ENCODE assay signal across 8 cellular contexts in the genomic region with DNA sequence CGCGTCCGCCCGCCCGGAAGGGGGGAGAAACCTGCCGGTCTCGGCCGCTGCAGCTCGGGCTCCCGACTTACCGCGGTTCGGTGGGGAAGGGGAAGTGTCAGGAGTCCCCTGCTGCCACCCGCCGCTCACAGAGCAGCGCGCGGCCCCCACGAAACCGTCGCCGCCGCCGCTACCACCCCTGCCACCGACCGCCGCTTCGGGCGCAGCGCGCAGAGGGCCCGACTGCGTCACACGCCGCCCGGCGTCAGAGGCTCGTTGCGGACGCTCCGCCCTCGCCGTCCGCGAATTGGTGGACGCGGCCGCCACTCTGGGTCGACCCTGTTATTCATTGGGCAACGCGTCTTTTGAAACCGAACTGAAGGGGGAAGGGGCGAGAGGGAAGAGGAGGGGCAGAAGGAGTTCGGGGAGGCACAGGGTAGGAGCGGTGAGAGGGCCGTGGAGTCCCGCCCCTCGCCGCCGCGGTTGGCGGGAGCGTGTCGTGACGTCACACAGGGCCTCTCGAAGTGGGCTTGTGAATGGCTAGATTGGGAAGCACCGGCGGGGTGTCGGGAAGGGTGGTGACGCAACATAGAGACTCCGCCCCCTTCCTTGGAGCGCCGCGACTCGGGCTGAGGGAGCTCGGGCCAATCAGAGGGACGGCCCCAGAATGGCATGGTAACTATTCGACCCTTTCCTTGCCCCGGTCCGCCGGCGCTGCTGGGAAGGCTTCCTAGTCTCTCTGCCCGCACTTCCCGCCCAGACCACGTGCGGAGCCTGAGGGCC. TPM values are rescaled to one million over a fixed set of nuclear protein-coding genes. Genes with fewer than 3 reads are reported as not detected.
DNase-seq lines count a peak whose midpoint lies in the region; ATAC-seq, FAIRE-seq and TF ChIP-seq lines count a peak whose summit lies in the region.

TSS of gene NUP98 (minus strand) at position 226 of the 762 bp plus-strand sequence. CDS start 15,437 bp downstream, outside the sequence.

- POLR2A ChIA-PET in activated CD4-positive, alpha-beta T cell treated with anti-CD3 and anti-CD28 coated beads for 36 hours (lab: Charles Lee) = interaction anchor here (0.6 to 1.4 kb wide), 9 partner anchors 12 to 418 kb away, joined by 3 to 8 read pairs (median 4); partner anchors contain the start of genes RHOG, RRM1, STIM1 and ZNF195

- H3K27me3 Mint-ChIP-seq in activated CD4-positive, alpha-beta T cell treated with anti-CD3 and anti-CD28 coated beads for 36 hours = no peaks in the 10 kb centered on the region

- peak within 1 kb of the TSS; percentile 91 for H3K4me3 ChIP-seq in choroid plexus epithelial cell (ENCODE audit: low read depth, low read length)
- peak within 1 kb of the TSS; percentile 98 to 100 for H3K4me3 ChIP-seq in kidney (ENCODE audit: low read length in 2 of 2)

- H3K4me3 Mint-ChIP-seq in activated CD4-positive, alpha-beta T cell treated with anti-CD3 and anti-CD28 coated beads for 36 hours = peak within 1 kb of the TSS; percentile 99

- DNase-seq in Ammon's horn (ENCODE audit: low spot score) (peak; percentile 100), GM19238 (ENCODE audit: insufficient read length, low spot score) (peak; percentile 97), NCI-H524 (lab: John Stamatoyannopoulos, UW) (peak; percentile 98 to 99), choroid plexus epithelial cell (ENCODE audit: low read depth) (peak; percentile 100), kidney (peak; percentile 100)
- DNase-seq in activated CD4-positive, alpha-beta T cell treated with anti-CD3 and anti-CD28 coated beads for 36 hours = peak; percentile 100
- peak; percentile 100 for DNase-seq in stimulated activated CD4-positive, alpha-beta T cell treated with anti-CD3 and anti-CD28 coated beads, Interleukin-15, amount 100 ng/mL, for 24 hours

- H3K4me1 Mint-ChIP-seq in activated CD4-positive, alpha-beta T cell treated with anti-CD3 and anti-CD28 coated beads for 36 hours = peaks cover 39% of the 10 kb centered on the region

- CTCF ChIA-PET in activated CD4-positive, alpha-beta T cell treated with anti-CD3 and anti-CD28 coated beads for 36 hours (lab: Charles Lee) = interaction anchor here (0.6 to 3.5 kb wide), 5 partner anchors 11 to 275 kb away, joined by 3 to 33 read pairs (median 3); partner anchors contain the start of gene PGAP2

- H3K27ac ChIP-seq in kidney (ENCODE audit: low read depth in 2 of 2, low read length in 2 of 2) = peak within 1 kb of the TSS; percentile 93 to 95

- H3K36me3 Mint-ChIP-seq in activated CD4-positive, alpha-beta T cell treated with anti-CD3 and anti-CD28 coated beads for 36 hours (ENCODE audit: low read depth) = peaks cover 36% of the 10 kb centered on the region

- no peaks in the 10 kb centered on the region for H3K9me3 Mint-ChIP-seq in activated CD4-positive, alpha-beta T cell treated with anti-CD3 and anti-CD28 coated beads for 36 hours (ENCODE audit: low read depth)

- no peaks in the 10 kb centered on the region for H3K9me3 ChIP-seq in kidney (ENCODE audit: control insufficient read depth in 1 of 2, low read length in 2 of 2)

- no peak for TF ChIP-seq CTCF in choroid plexus epithelial cell (conservative IDR thresholded peaks at IDR 0.05; ENCODE audit: low read depth, low read length)
- no peak for TF ChIP-seq CTCF in kidney (IDR thresholded peaks at IDR 0.05; ENCODE audit: borderline replicate concordance, extremely low read depth, insufficient read depth)

- peak within 1 kb of the TSS; percentile 100 for H3K27ac Mint-ChIP-seq in activated CD4-positive, alpha-beta T cell treated with anti-CD3 and anti-CD28 coated beads for 36 hours

- H3K4me1 ChIP-seq in kidney (ENCODE audit: control insufficient read depth in 1 of 2, insufficient read depth in 1 of 2, low read depth in 1 of 2, low read length in 2 of 2) = peaks cover 4 to 8% of the 10 kb centered on the region in 2 donors

- H3K36me3 ChIP-seq in kidney (ENCODE audit: control insufficient read depth in 1 of 2, insufficient read depth in 2 of 2, low read length in 2 of 2) = peaks cover 0 to 4% of the 10 kb centered on the region in 2 donors

- ATAC-seq in HG03442 (IDR thresholded peaks at IDR 0.05; ENCODE audit: unreplicated experiment) = peak; percentile 86
- peak; percentile 98 for ATAC-seq in activated CD4-positive, alpha-beta T cell treated with anti-CD3 and anti-CD28 coated beads for 36 hours

- intact Hi-C loops in activated CD4-positive, alpha-beta T cell treated with anti-CD3 and anti-CD28 coated beads for 36 hours (cut with DNase I, micrococcal nuclease) = loop anchor here (1.0 to 5.0 kb wide), 9 partner anchors 11 to 740 kb away; partner anchors contain the start of genes PGAP2 (in 2 of the 2), CARS1 (in 1 of the 2), RRM1 (in 1 of the 2) and STIM1 (in 1 of the 2)
- intact Hi-C loops in kidney (cut with DNase I) = no loop called here

- H3K9ac ChIP-seq in kidney (ENCODE audit: low read length in 2 of 2) = peak within 1 kb of the TSS; percentile 96 to 98

- peak; percentile 96 for FAIRE-seq in kidney (lab: Jason Lieb, UNC)

RNA-seq across cellular contexts. Expression of gene NUP98, which starts in this region (rescaled TPM):
- total RNA-seq in activated CD4-positive, alpha-beta T cell treated with anti-CD3 and anti-CD28 coated beads for 36 hours = 100 to 1,000 TPM in 1 of 2 experiments, 10 to 100 TPM in 1; 96.0 to 134 TPM
- total RNA-seq in kidney = 67.6 TPM
- polyA plus RNA-seq in kidney (ENCODE audit: insufficient read depth, low read depth, low replicate concordance) = 23.8 TPM

Comparison
In these comparisons a context has a peak if more than half of its experiments do, and no peak if none do; other contexts are left out.
1. Peak in every context shown above with its lines: DNase-seq, ATAC-seq, H3K4me3 ChIP-seq and H3K27ac ChIP-seq.